Comparison of ENCODE assay signal across 8 cellular contexts in the genomic region with DNA sequence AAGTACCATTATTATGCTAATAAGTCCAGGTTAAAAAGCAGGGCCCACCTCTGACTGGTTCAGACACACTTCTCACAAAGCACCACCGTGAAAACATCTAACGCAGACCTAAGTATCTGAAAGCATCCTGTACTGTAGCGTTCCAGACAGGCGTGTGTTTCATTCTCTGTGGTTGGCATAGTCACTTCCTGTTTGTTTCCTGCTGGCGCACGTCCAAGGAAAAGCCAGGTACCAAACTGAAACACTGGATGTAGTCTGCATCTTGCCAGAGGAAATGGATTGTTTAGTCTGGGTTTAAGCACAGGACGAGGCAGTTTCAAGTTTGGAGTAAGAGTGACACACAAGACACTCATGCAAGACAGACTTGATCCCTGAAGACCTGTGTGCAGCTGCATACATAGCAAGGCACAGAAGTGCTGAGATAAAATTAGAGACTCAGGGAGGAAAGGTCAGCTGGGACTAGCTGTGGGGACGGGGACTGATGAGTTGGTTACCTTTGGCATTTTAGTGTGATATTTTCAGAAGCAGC. TPM values are rescaled to one million over a fixed set of nuclear protein-coding genes. Genes with fewer than 3 reads are reported as not detected.
DNase-seq lines count a peak whose midpoint lies in the region; ATAC-seq and TF ChIP-seq lines count a peak whose summit lies in the region.

No MANE protein-coding gene starts in this region.

- peak; percentile 64 to 96 (median 88) for ATAC-seq in psoas muscle
- no peak for ATAC-seq in HG03135 (IDR thresholded peaks at IDR 0.05; ENCODE audit: unreplicated experiment)

- 12 to 20% (median 13%) methylated on average over 8 of the region's 8 CpGs for WGBS in psoas muscle, 3 donors

- intact Hi-C loops in psoas muscle (cut with DNase I), result loop anchor here in 1 of 2 donors (10.0 kb wide), 1 partner anchor 505 kb away; the partner anchor contains the start of gene CYREN

- H3K4me3 ChIP-seq in HFF-Myc (replicated peaks; ENCODE audit: low read depth, low read length) (no peak overlapping the region), endocrine pancreas (ENCODE audit: control insufficient read depth, insufficient read depth, low read length) (peak overlapping the region; percentile 12), psoas muscle (peak overlapping the region; percentile 5)

- TF ChIP-seq CTCF in HFF-Myc (IDR thresholded peaks at IDR 0.05; ENCODE audit: low read depth, low read length, missing control alignments) (no peak), psoas muscle (IDR thresholded peaks at IDR 0.05) (no peak)

- H3K27me3 ChIP-seq in endocrine pancreas (ENCODE audit: control insufficient read depth, insufficient read depth, low read length), result no peaks in the 10 kb centered on the region
- H3K27me3 ChIP-seq in psoas muscle (ENCODE audit: insufficient read depth in 3 of 3, low read length in 2 of 3), result no peaks in the 10 kb centered on the region

- H3K36me3 ChIP-seq in endocrine pancreas (ENCODE audit: control insufficient read depth, insufficient read depth, low read length) (no peaks in the 10 kb centered on the region), psoas muscle (ENCODE audit: insufficient read depth in 1 of 2, low read depth in 1 of 2) (peaks cover 0 to 2% of the 10 kb centered on the region in 2 donors)

- no peaks in the 10 kb centered on the region for H3K4me1 ChIP-seq in endocrine pancreas (ENCODE audit: control insufficient read depth, insufficient read depth, low read length)
- peaks cover 27% of the 10 kb centered on the region for H3K4me1 ChIP-seq in psoas muscle

- in situ Hi-C loops in Caki2 (cut with HindIII; ENCODE audit: low pct_unique_long_range_greater_than_20kb, low sequenced_read_pairs), result no loop called here

- DNase-seq in Caki2 (ENCODE audit: low read depth) (peak; percentile 50), HFF-Myc (ENCODE audit: extremely low read depth, low read depth) (peak; percentile 84), NCI-H2227 (lab: John Stamatoyannopoulos, UW; ENCODE audit: unreplicated experiment) (peak; percentile 76), psoas muscle (peak; percentile 37 to 68), NCI-H1694 (lab: John Stamatoyannopoulos, UW) (no peak)
- DNase-seq in activated CD4-positive, alpha-beta T cell treated with anti-CD3 and anti-CD28 coated beads, Interleukin-2, amount 50 U/mL, for 4 hours, result peak; percentile 75 to 76

- H3K9me3 ChIP-seq in endocrine pancreas (ENCODE audit: control insufficient read depth, low read length), result no peaks in the 10 kb centered on the region
- H3K9me3 ChIP-seq in psoas muscle, result no peaks in the 10 kb centered on the region

- no peak overlapping the region for H3K9ac ChIP-seq in endocrine pancreas (ENCODE audit: control insufficient read depth, insufficient read depth, low read length)

- peak overlapping the region; percentile 63 for H3K27ac ChIP-seq in psoas muscle

RNA-seq across cellular contexts. Expression of gene BPGM, which starts 23.3 kb away (rescaled TPM):
- 3.3 and 9.4 TPM in 2 replicates for total RNA-seq in Caki2 (2014; rRNA removed; shearing (Covaris generic); ENCODE audit: low replicate concordance)
- total RNA-seq in psoas muscle, result 10 to 100 TPM; 10.1 to 14.9 (median 12.4) TPM
- 10 to 100 TPM; 25.3 to 55.7 (median 54.4) TPM for polyA plus RNA-seq in psoas muscle
